Comparison of ENCODE assay signal across 9 cellular contexts in genomic region chr9:130714586-130715110, GRCh38. TPM values are rescaled to one million over a fixed set of nuclear protein-coding genes. Genes with fewer than 3 reads are reported as not detected.
A peak's percentile ranks its signal among the peaks of the same experiment; 100 is the strongest.
DNase-seq lines count a peak whose midpoint lies in the region; ATAC-seq and TF ChIP-seq lines count a peak whose summit lies in the region.
"Had no signal": no experiment of that assay in that cellular context is flagged by ENCODE, and none has a peak within 500 bp of the region (broad histone marks: within the 10 kb centered on the region; RNA-seq: fewer than 3 reads in every experiment).

No MANE protein-coding gene starts in this region.

- no peaks in the 10 kb centered on the region for H3K36me3 ChIP-seq in GM06990 (ENCODE audit: control insufficient read depth, insufficient read depth, low read length)
- no peaks in the 10 kb centered on the region; the same call in 1 of the 2 replicates for H3K36me3 ChIP-seq in Panc1 (ENCODE audit: control insufficient read depth, insufficient read depth, low read length)

- in situ Hi-C loops in Panc1 (cut with HindIII; ENCODE audit: low pct_unique_long_range_greater_than_20kb, low sequenced_read_pairs), result no loop called here

- no peaks in the 10 kb centered on the region for H3K9me3 ChIP-seq in Panc1 (ENCODE audit: control insufficient read depth, insufficient read depth, low read depth, low read length)

- no TSS peak for BruUV-seq in Panc1 (replicated peaks; lab: Mats Ljungman, UMichigan)

- H3K4me3 ChIP-seq in GM06990 (replicated peaks; ENCODE audit: low read depth, low read length), result peak overlapping the region; percentile 91
- peak overlapping the region; percentile 76 for H3K4me3 ChIP-seq in Panc1 (ENCODE audit: low read depth in 2 of 2, low read length in 2 of 2)
- peak overlapping the region; percentile 93 for H3K4me3 ChIP-seq in epithelial cell of proximal tubule (ENCODE audit: low read depth, low read length)
- peak overlapping the region; percentile 84 for H3K4me3 ChIP-seq in retinal pigment epithelial cell (ENCODE audit: low read length)

- TF ChIP-seq CTCF in GM06990 (IDR thresholded peaks at IDR 0.05; ENCODE audit: insufficient read depth, low read length, poor library complexity, severe bottlenecking) (no peak), Panc1 (IDR thresholded peaks at IDR 0.05) (no peak), epithelial cell of proximal tubule (conservative IDR thresholded peaks at IDR 0.05; ENCODE audit: low read depth, low read length) (no peak), retinal pigment epithelial cell (conservative IDR thresholded peaks at IDR 0.05; ENCODE audit: low read depth, low read length) (no peak)

- CTCF ChIA-PET in Panc1 (lab: Charles Lee), result no interaction called here

- 0 out of 2 replicates have a peak, but pooled peaks cover 7% of the 10 kb centered on the region for H3K4me1 ChIP-seq in Panc1 (ENCODE audit: control insufficient read depth, insufficient read depth, low read length)

- no peaks in the 10 kb centered on the region for H3K27me3 ChIP-seq in GM06990 (replicated peaks; ENCODE audit: control insufficient read depth, insufficient read depth, low read length)
- no peaks in the 10 kb centered on the region for H3K27me3 ChIP-seq in Panc1 (ENCODE audit: control insufficient read depth, insufficient read depth, low read length)

- H3K27ac ChIP-seq in Panc1 (ENCODE audit: low read length), result peak overlapping the region; percentile 79

- no peak for DNase-seq in GM06990 (ENCODE audit: extremely low read depth, insufficient read length)
- no peak for DNase-seq in Panc1 (ENCODE audit: low read depth, low spot score)
- DNase-seq in epithelial cell of proximal tubule (ENCODE audit: low read depth), result no peak
- no peak for DNase-seq in retinal pigment epithelial cell (ENCODE audit: low read depth)
- no peak for DNase-seq in cortex of kidney (lab: John Stamatoyannopoulos, UW)
- DNase-seq: NCI-H510A had no signal

- intact Hi-C loops in Panc1 (cut with micrococcal nuclease; ENCODE audit: unreplicated experiment), result no loop called here

- POLR2A ChIA-PET in Panc1 (lab: Charles Lee), result no interaction called here

- ATAC-seq in Panc1, result no peak
- ATAC-seq in HG03378 (IDR thresholded peaks at IDR 0.05; ENCODE audit: unreplicated experiment), result no peak
- ATAC-seq in HG03025 (IDR thresholded peaks at IDR 0.05; ENCODE audit: low FRiP score, unreplicated experiment), result no peak
- no peak for ATAC-seq in HG03521 (IDR thresholded peaks at IDR 0.05; ENCODE audit: unreplicated experiment)

RNA-seq across cellular contexts. Expression of gene EXOSC2, which starts 21.1 kb away (rescaled TPM):
- 41.0 TPM for total RNA-seq in Panc1 (2021; ENCODE audit: unreplicated experiment)
- polyA plus RNA-seq in Panc1 (2012; ENCODE audit: insufficient read length), result 17.2 TPM
- 22.4 and 60.8 TPM in 2 replicates for total RNA-seq in epithelial cell of proximal tubule

RNA-seq across cellular contexts. Expression of gene PRDM12, which starts 50.3 kb away (rescaled TPM):
- total RNA-seq in Panc1 (2021; ENCODE audit: unreplicated experiment) (0.08 TPM), epithelial cell of proximal tubule (not detected in 2 replicates)
- polyA plus RNA-seq in Panc1 (2012; ENCODE audit: insufficient read length), result 0.08 TPM
